11 cellular contexts compared by ENCODE assay signal in genomic region chrX:30865020-30865419, GRCh38. TPM values are rescaled to one million over a fixed set of nuclear protein-coding genes. Genes with fewer than 3 reads are reported as not detected.
DNase-seq lines count a peak whose midpoint lies in the region; FAIRE-seq and TF ChIP-seq lines count a peak whose summit lies in the region.
"Had no signal": no experiment of that assay in that cellular context is flagged by ENCODE, and none has a peak within 500 bp of the region (broad histone marks: within the 10 kb centered on the region; RNA-seq: fewer than 3 reads in every experiment).

No MANE protein-coding gene starts in this region.

- H3K36me3 Mint-ChIP-seq in endodermal cell (ENCODE audit: low read depth): peaks cover 25% of the 10 kb centered on the region
- peaks cover 7% of the 10 kb centered on the region for H3K36me3 Mint-ChIP-seq in type B pancreatic cell

- peak; percentile 24; the same call in 1 of the 2 replicates for TF ChIP-seq CTCF in LNCAP (IDR thresholded peaks at IDR 0.05)
- TF ChIP-seq CTCF in endodermal cell (conservative IDR thresholded peaks at IDR 0.05): peak; percentile 71
- peak; percentile 31 for TF ChIP-seq CTCF in type B pancreatic cell (conservative IDR thresholded peaks at IDR 0.05)

- H3K27ac ChIP-seq in endodermal cell (ENCODE audit: low read depth, low read length): no peak overlapping the region
- H3K27ac ChIP-seq: SJCRH30 had no signal

- H3K27ac Mint-ChIP-seq in endodermal cell (no peak overlapping the region), type B pancreatic cell (peak overlapping the region; percentile 65)

- no peaks in the 10 kb centered on the region for H3K27me3 ChIP-seq in endodermal cell (ENCODE audit: control insufficient read depth, insufficient read depth, low read length, poor library complexity, severe bottlenecking)
- H3K27me3 ChIP-seq: SJCRH30 had no signal

- H3K4me1 Mint-ChIP-seq in endodermal cell (peaks cover 8% of the 10 kb centered on the region), type B pancreatic cell (ENCODE audit: unreplicated experiment) (no peaks in the 10 kb centered on the region)

- no peaks in the 10 kb centered on the region for H3K4me1 ChIP-seq in endodermal cell (ENCODE audit: control insufficient read depth, insufficient read depth, low read length)
- H3K4me1 ChIP-seq: SJCRH30 had no signal

- H3K9me3 ChIP-seq in endodermal cell (ENCODE audit: control insufficient read depth, low read length): no peaks in the 10 kb centered on the region
- H3K9me3 ChIP-seq: SJCRH30 had no signal

- no peak overlapping the region for H3K9ac ChIP-seq in endodermal cell (ENCODE audit: extremely low read depth, low read length, poor library complexity, severe bottlenecking)

- peaks cover 9% of the 10 kb centered on the region for H3K36me3 ChIP-seq in endodermal cell (ENCODE audit: control insufficient read depth, insufficient read depth, low read length)
- H3K36me3 ChIP-seq: SJCRH30 had no signal

- DNase-seq in stimulated activated CD4-positive, alpha-beta T cell treated with anti-CD3 and anti-CD28 coated beads, Interleukin-15, amount 100 ng/mL, for 24 hours: peak; percentile 24
- no peak for DNase-seq in stimulated activated CD4-positive, alpha-beta T cell treated with anti-CD3 and anti-CD28 coated beads, Interleukin-1b, Interleukin-23, amount 100 ng/mL, for 48 hours
- DNase-seq in endodermal cell (peak; percentile 56), type B pancreatic cell (ENCODE audit: extremely low spot score, unreplicated experiment) (no peak), NCI-H2081 treated with DMSO at 0.1 percent for 48 hours (lab: John Stamatoyannopoulos, UW) (no peak), ureter (ENCODE audit: low spot score) (no peak), HTR-8/SVneo (ENCODE audit: insufficient read length, low spot score) (no peak)
- DNase-seq: anterior cingulate cortex, midbrain had no signal

- no peak for FAIRE-seq in HTR-8/SVneo (lab: Jason Lieb, UNC)

- H3K9me3 Mint-ChIP-seq in endodermal cell (no peaks in the 10 kb centered on the region), type B pancreatic cell (no peaks in the 10 kb centered on the region)

- 20 to 49% methylated on average over 1 to 3 of the region's 3 CpGs for WGBS in endodermal cell (ENCODE audit: insufficient coverage in 1 of 2, insufficient read length in 1 of 2), 2 experiments

- H3K4me3 ChIP-seq in endodermal cell (ENCODE audit: low read length): no peak overlapping the region
- H3K4me3 ChIP-seq: SJCRH30 had no signal

- H3K27me3 Mint-ChIP-seq in endodermal cell (ENCODE audit: insufficient read depth) (no peaks in the 10 kb centered on the region), type B pancreatic cell (no peaks in the 10 kb centered on the region)

- H3K4me3 Mint-ChIP-seq in endodermal cell (no peak overlapping the region), type B pancreatic cell (no peak overlapping the region)

RNA-seq across cellular contexts. Expression of gene TAB3, which starts 24.0 kb away (rescaled TPM):
- total RNA-seq in endodermal cell (10 to 100 TPM; 19.8 to 23.2 TPM), type B pancreatic cell (ENCODE audit: low replicate concordance) (26.1 and 48.9 TPM in 2 replicates), ureter (27.6 TPM)
- polyA plus RNA-seq in endodermal cell (2013, experiment 1 of 2): 23.3 TPM
- polyA plus RNA-seq in endodermal cell (2013, experiment 2 of 2): 18.3 TPM

Comparison
In these comparisons a context has a peak if more than half of its experiments do, and no peak if none do; other contexts are left out.
1. DNase-seq: peak in stimulated activated CD4-positive, alpha-beta T cell treated with anti-CD3 and anti-CD28 coated beads, Interleukin-15, amount 100 ng/mL, for 24 hours (single experiment) and endodermal cell (single experiment); none in stimulated activated CD4-positive, alpha-beta T cell treated with anti-CD3 and anti-CD28 coated beads, Interleukin-1b, Interleukin-23, amount 100 ng/mL, for 48 hours (single experiment), type B pancreatic cell (single experiment), NCI-H2081 treated with DMSO at 0.1 percent for 48 hours (single experiment), ureter (single experiment) and HTR-8/SVneo (single experiment).
2. Peak in every context shown above with its lines, with median percentiles within 50 percentile points of each other: CTCF ChIP-seq.